8 cellular contexts compared by ENCODE assay signal in the genomic region with DNA sequence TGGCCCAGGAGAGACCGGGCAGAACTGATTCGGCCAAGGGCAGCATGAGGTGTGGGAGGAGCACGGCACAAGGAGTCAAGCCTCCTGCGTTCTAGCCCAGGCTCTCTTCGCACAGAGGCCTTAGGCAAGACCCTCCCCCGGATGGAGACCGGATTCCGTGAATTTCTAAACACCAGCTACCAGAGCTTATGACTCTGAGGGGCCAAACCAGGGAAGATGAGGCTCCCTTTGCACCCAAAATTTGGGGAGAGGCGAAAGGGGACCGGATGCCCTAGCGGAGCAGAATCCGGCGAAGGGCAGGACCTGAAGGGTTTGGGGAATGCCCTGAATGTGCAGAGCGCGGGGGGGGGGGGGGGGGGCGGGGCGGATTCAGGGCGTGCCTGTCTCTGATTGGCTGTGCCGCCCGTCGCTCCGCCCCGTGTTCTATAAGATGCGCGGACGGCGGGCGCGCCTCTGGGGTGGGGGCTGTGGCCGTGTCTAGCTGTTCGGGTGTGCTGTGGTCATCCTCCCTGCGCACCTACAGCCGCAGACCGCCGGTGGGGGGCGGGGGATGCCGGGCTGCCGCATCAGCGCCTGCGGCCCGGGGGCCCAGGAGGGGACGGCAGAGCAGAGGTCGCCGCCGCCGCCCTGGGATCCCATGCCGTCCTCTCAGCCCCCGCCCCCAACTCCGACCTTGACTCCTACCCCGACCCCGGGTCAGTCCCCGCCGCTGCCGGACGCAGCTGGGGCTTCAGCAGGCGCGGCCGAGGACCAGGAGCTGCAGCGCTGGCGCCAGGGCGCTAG. TPM values are rescaled to one million over a fixed set of nuclear protein-coding genes. Genes with fewer than 3 reads are reported as not detected.
DNase-seq lines count a peak whose midpoint lies in the region; TF ChIP-seq lines count a peak whose summit lies in the region.

TRNP1 (plus strand) TSS at position 456 of the 783 bp plus-strand sequence; CDS start at position 551, 95 bp downstream.

- intact Hi-C loops in posterior cingulate gyrus (cut with DNase I), result no loop called here
- intact Hi-C loops in transverse colon (cut with DNase I; ENCODE audit: low total_unique reads), result loop anchor here (10.0 kb wide), 1 partner anchor 291 kb away; no protein-coding TSS in a partner anchor

- TF ChIP-seq POLR2A in transverse colon (IDR thresholded peaks at IDR 0.05), result peak; percentile 38

- in situ Hi-C loops in transverse colon (cut with MboI; ENCODE audit: low pct_ligation_motif_present in 1 of 4, low pct_unique_long_range_greater_than_20kb in 1 of 4, low sequenced_read_pairs in 3 of 4), result loop anchor here in 1 of 4 donors (10.0 kb wide), 1 partner anchor 101 kb away; no protein-coding TSS in a partner anchor

- H3K4me1 ChIP-seq in cardiac muscle cell (ENCODE audit: low read depth), result peaks cover 11% of the 10 kb centered on the region
- H3K4me1 ChIP-seq in transverse colon, result peaks cover 5 to 26% (median 17%) of the 10 kb centered on the region in 4 donors

- DNase-seq in NCI-H187 (lab: John Stamatoyannopoulos, UW), result peak; percentile 28 to 32
- no peak for DNase-seq in NCI-H187 treated with DMSO at 0.1 percent for 48 hours (lab: John Stamatoyannopoulos, UW)
- DNase-seq in Jurkat, Clone E6-1 (ENCODE audit: low read depth, low spot score), result peak; percentile 37
- DNase-seq in SKM-1 treated with dmso at 0.1 percent for 144 hours (lab: John Stamatoyannopoulos, UW; ENCODE audit: unreplicated experiment), result peak; percentile 68
- peak; percentile 27 for DNase-seq in activated naive CD8-positive, alpha-beta T cell treated with anti-CD3 and anti-CD28 coated beads, Interleukin-2, amount 50 U/mL, for 16 hours (ENCODE audit: low read depth, low spot score)
- peak; percentile 82 to 92 for DNase-seq in cardiac muscle cell (ENCODE audit: low read depth in 1 of 2, low spot score in 1 of 2)
- peak; percentile 58 to 98 (median 82) for DNase-seq in posterior cingulate gyrus
- peak; percentile 53 for DNase-seq in transverse colon

- H3K27me3 ChIP-seq in cardiac muscle cell (peaks cover 25% of the 10 kb centered on the region), transverse colon (peaks cover 65% of the 10 kb centered on the region)

- H3K36me3 ChIP-seq in cardiac muscle cell (no peaks in the 10 kb centered on the region), transverse colon (no peaks in the 10 kb centered on the region)

- H3K4me3 ChIP-seq in Jurkat, Clone E6-1 (ENCODE audit: low read length), result peak within 1 kb of the TSS; percentile 43
- H3K4me3 ChIP-seq in cardiac muscle cell, result peak within 1 kb of the TSS; percentile 64
- H3K4me3 ChIP-seq in transverse colon, result peak within 1 kb of the TSS; percentile 45 to 90 (median 68)

- no peak for TF ChIP-seq EP300 in transverse colon (IDR thresholded peaks at IDR 0.05; ENCODE audit: low read depth)

- H3K9me3 ChIP-seq in cardiac muscle cell (ENCODE audit: low read depth) (no peaks in the 10 kb centered on the region), transverse colon (no peaks in the 10 kb centered on the region)

- H3K27ac ChIP-seq in cardiac muscle cell (peak within 1 kb of the TSS; percentile 35), transverse colon (peak within 1 kb of the TSS; percentile 67 to 83 (median 77))

- TF ChIP-seq CTCF in cardiac muscle cell (IDR thresholded peaks at IDR 0.05; ENCODE audit: low read depth, low read length) (no peak), transverse colon (IDR thresholded peaks at IDR 0.05) (no peak)

- 1% methylated on average over 33 of the region's 61 CpGs; no CpG with 5 or more reads in 1 of the 2 donors for WGBS in transverse colon (ENCODE audit: low coverage in 1 of 2), 2 donors

RNA-seq across cellular contexts. Expression of gene TRNP1, which starts in this region (rescaled TPM):
- polyA plus RNA-seq in Jurkat, Clone E6-1 (2012; ENCODE audit: insufficient read depth, insufficient read length), result 0.59 TPM
- total RNA-seq in cardiac muscle cell (61.7 and 63.7 TPM in 2 replicates), transverse colon (1 to 10 TPM in 2 of 4 donors, under 1 TPM in 1, not detected in 1; 0.80 to 4.1 (median 2.3) TPM)
- polyA plus RNA-seq in cardiac muscle cell, result 42.9 and 55.5 TPM in 2 replicates

Comparison
In these comparisons a context has a peak if more than half of its experiments do, and no peak if none do; other contexts are left out.
1. RNA of gene TRNP1 (total RNA-seq): 61.7 to 63.7 TPM in cardiac muscle cell; 0.80 to 4.1 TPM in transverse colon; every median in the first group is over 10 times any median in the second.
2. Peak in every context shown above with its lines, with median percentiles within 50 percentile points of each other: H3K4me3 ChIP-seq.